In the genomic region with DNA sequence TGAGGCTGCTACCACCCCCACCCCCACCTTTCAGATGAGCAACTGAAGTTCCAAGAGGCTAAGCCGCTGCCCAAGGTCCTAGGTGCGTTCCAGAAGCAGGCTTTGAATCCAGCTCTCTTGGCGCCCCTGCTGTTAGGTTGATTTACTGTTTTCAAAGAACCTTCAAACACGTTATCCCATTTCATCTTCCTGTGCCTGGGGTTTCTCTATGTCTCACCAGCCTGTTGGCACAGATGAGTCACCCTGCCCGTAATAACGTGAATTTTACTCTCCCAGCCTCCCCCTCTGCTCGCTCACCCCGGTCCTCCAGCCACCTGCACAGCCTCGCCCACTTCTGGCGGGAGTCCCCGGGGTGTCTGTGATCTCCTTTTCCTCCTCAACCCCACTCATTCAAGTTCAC, we compare ENCODE assay signal across 10 cellular contexts. TPM values are rescaled to one million over a fixed set of nuclear protein-coding genes. Genes with fewer than 3 reads are reported as not detected.
DNase-seq lines count a peak whose midpoint lies in the region; ATAC-seq and TF ChIP-seq lines count a peak whose summit lies in the region.
"Had no signal": no experiment of that assay in that cellular context is flagged by ENCODE, and none has a peak within 500 bp of the region (broad histone marks: within the 10 kb centered on the region; RNA-seq: fewer than 3 reads in every experiment).

No MANE protein-coding gene starts in this region.

- H3K36me3 Mint-ChIP-seq in WTC11 = no peaks in the 10 kb centered on the region
- H3K36me3 Mint-ChIP-seq in Caco-2 (ENCODE audit: insufficient read depth, unreplicated experiment) = no peaks in the 10 kb centered on the region

- H3K9me3 Mint-ChIP-seq in WTC11 (no peaks in the 10 kb centered on the region), Caco-2 (ENCODE audit: unreplicated experiment) (no peaks in the 10 kb centered on the region)

- peaks cover 13% of the 10 kb centered on the region; the same call in 1 of the 2 replicates for H3K4me1 Mint-ChIP-seq in WTC11
- no peaks in the 10 kb centered on the region for H3K4me1 Mint-ChIP-seq in Caco-2 (ENCODE audit: low read depth, unreplicated experiment)

- intact Hi-C loops in Caco-2 (cut with micrococcal nuclease; ENCODE audit: unreplicated experiment) = no loop called here

- H3K4me3 Mint-ChIP-seq in WTC11 (no peak overlapping the region), Caco-2 (ENCODE audit: unreplicated experiment) (no peak overlapping the region)

- TF ChIP-seq EP300 in Ishikawa (IDR thresholded peaks at IDR 0.05; ENCODE audit: borderline replicate concordance) = no peak

- H3K27me3 Mint-ChIP-seq in WTC11 (ENCODE audit: low read depth) (no peaks in the 10 kb centered on the region; the same call in 1 of the 2 replicates), Caco-2 (ENCODE audit: insufficient read depth, unreplicated experiment) (no peaks in the 10 kb centered on the region)

- POLR2A ChIA-PET in WTC11 (lab: Charles Lee) = interaction anchor here (0.5 kb wide), 1 partner anchor 210 kb away, joined by 3 read pairs; no protein-coding TSS in a partner anchor
- POLR2A ChIA-PET in Caco-2 (lab: Charles Lee) = no interaction called here

- BruUV-seq in Caco-2 (replicated peaks; lab: Mats Ljungman, UMichigan) = no TSS peak

- no peaks in the 10 kb centered on the region for H3K36me3 ChIP-seq in Caco-2 (ENCODE audit: control insufficient read depth, insufficient read depth, low read length)
- H3K36me3 ChIP-seq: heart right ventricle had no signal

- H3K27ac Mint-ChIP-seq in WTC11 (no peak overlapping the region), Caco-2 (ENCODE audit: unreplicated experiment) (no peak overlapping the region)

- peak; percentile 62 for ATAC-seq in WTC11
- ATAC-seq in GM18517 (IDR thresholded peaks at IDR 0.05; ENCODE audit: unreplicated experiment) = no peak
- ATAC-seq: heart right ventricle had no signal

- TF ChIP-seq RAD21 in Ishikawa (IDR thresholded peaks at IDR 0.05; ENCODE audit: low read depth) = peak; percentile 14; the same call in 1 of the 2 replicates

- DNase-seq in WTC11 (ENCODE audit: low spot score) = no peak
- peak; percentile 76 for DNase-seq in epithelial cell of esophagus (ENCODE audit: low read depth)
- peak; percentile 29 to 42 for DNase-seq in stimulated activated CD8-positive, alpha-beta memory T cell treated with anti-CD3 and anti-CD28 coated beads, Interleukin-7, amount 100 ng/mL, for 4 hours (ENCODE audit: low read depth in 2 of 2)
- no peak for DNase-seq in NCI-H510A (lab: John Stamatoyannopoulos, UW)
- DNase-seq in Caco-2 = no peak
- DNase-seq: amniotic stem cell, heart right ventricle had no signal

- no peaks in the 10 kb centered on the region for H3K27me3 ChIP-seq in Caco-2 (replicated peaks; ENCODE audit: control insufficient read depth, insufficient read depth, low read length)
- H3K27me3 ChIP-seq: heart right ventricle had no signal

- CTCF ChIA-PET in WTC11 (lab: Charles Lee) = interaction anchor here (1.0 to 2.9 kb wide), 2 partner anchors 9 to 12 kb away, joined by 3 to 23 read pairs; no protein-coding TSS in a partner anchor
- CTCF ChIA-PET in Caco-2 (lab: Charles Lee) = interaction anchor here (0.6 to 0.7 kb wide), 2 partner anchors 91 to 254 kb away, joined by 4 read pairs; no protein-coding TSS in a partner anchor

- no peak for TF ChIP-seq CTCF in WTC11 (IDR thresholded peaks at IDR 0.05)
- no peak for TF ChIP-seq CTCF in epithelial cell of esophagus (IDR thresholded peaks at IDR 0.05; ENCODE audit: insufficient read depth, low read depth, low read length, missing control alignments)
- no peak for TF ChIP-seq CTCF in Caco-2 (IDR thresholded peaks at IDR 0.05; ENCODE audit: insufficient read depth in 1 of 2, low read depth in 1 of 2, low read length in 1 of 2, severe bottlenecking in 1 of 2, unreplicated experiment in 1 of 2)

- H3K4me3 ChIP-seq in epithelial cell of esophagus (ENCODE audit: low read length) (no peak overlapping the region), Caco-2 (ENCODE audit: low read depth, low read length) (no peak overlapping the region)
- H3K4me3 ChIP-seq: heart right ventricle, smooth muscle cell had no signal

- peaks cover 4% of the 10 kb centered on the region for H3K4me1 ChIP-seq in Caco-2

- no peaks in the 10 kb centered on the region for H3K9me3 ChIP-seq in Caco-2
- H3K9me3 ChIP-seq: heart right ventricle had no signal

TF ChIP-seq in Ishikawa, 13 proteins besides CTCF, POLR2A, EP300 and RAD21:
- TF ChIP-seq CEBPB (IDR thresholded peaks at IDR 0.05) (no peak), REST (IDR thresholded peaks at IDR 0.05; ENCODE audit: low read depth) (peak; percentile 41; the same call in 1 of the 2 replicates)

TF ChIP-seq in WTC11, 78 proteins besides CTCF, POLR2A, EP300 and RAD21:
- no peak for TF ChIP-seq JAZF1 (CRISPR knock-in tag; IDR thresholded peaks at IDR 0.05)

RNA-seq across cellular contexts. Expression of gene TSEN2, which starts 13.1 kb away (rescaled TPM):
- total RNA-seq in WTC11 (2021) (19.9 to 21.1 TPM (median 20.2 TPM) in 3 replicates), Caco-2 (2022) (18.3 and 19.6 TPM in 2 replicates)

Comparison
In these comparisons a context has a peak if more than half of its experiments do, and no peak if none do; other contexts are left out.
1. DNase-seq: peak in epithelial cell of esophagus (single experiment) and stimulated activated CD8-positive, alpha-beta memory T cell treated with anti-CD3 and anti-CD28 coated beads, Interleukin-7, amount 100 ng/mL, for 4 hours (2 of 2); none in WTC11 (single experiment), NCI-H510A (single experiment) and Caco-2 (0 of 2).